ENCODE assay signal across 16 cellular contexts in the genomic region with DNA sequence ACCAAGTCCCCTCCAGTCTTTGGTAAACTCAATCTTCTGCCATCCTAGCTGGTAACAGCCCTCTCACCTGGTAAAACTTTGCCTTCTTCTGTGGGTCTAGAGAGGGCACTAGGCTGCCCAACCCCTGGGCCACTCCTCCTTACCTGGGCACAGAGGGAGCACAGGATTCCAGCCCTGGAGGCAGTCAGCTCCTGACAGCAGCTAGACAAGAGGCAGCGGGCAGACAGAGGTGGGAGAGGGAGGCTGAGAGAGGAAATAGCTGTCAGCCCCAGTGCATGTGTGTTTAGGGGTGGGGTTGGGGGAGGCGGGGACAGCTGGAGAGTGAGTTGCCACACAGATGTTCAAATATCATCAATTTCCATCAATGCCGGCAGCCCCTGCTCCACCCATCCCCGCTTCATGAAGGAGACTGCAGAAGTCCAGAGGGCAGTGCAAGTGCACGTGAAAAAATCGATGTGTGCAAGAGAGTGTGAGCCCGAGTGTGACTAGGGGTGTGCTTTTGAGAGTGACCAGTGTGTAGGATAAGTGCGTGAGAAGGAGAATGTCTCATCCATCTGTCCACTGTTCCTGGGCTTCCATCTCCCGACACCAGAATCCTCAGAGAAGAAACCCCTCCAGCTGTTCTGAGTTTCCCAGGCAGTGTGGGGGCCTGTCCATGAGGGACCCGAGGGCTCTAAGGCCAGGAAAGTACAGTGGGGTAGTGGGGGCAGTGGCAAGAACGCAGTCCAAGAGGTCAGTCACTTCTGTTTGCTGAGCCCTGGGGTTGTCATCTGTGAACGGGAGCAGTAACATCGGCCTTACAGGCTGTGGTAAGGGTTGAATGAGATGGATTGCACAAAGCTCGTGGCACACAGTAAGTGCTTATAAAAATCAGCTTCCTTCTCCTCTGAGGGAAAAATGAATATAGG. TPM values are rescaled to one million over a fixed set of nuclear protein-coding genes. Genes with fewer than 3 reads are reported as not detected.
DNase-seq lines count a peak whose midpoint lies in the region; TF ChIP-seq lines count a peak whose summit lies in the region.
"Had no signal": no experiment of that assay in that cellular context is flagged by ENCODE, and none has a peak within 500 bp of the region (broad histone marks: within the 10 kb centered on the region; RNA-seq: fewer than 3 reads in every experiment).

A gene (minus strand): TSS at position 225 of the 908 bp plus-strand sequence. CDS start 2,228 bp downstream, outside the sequence.

- H3K4me3 Mint-ChIP-seq in chondrocyte (ENCODE audit: unreplicated experiment) (no peak within 1 kb of the TSS), nephron (peak within 1 kb of the TSS in 2 of 3 experiments; percentile 16 to 40)
- H3K4me3 Mint-ChIP-seq: T-helper 1 cell treated with Interleukin-12 subunit alpha and Interleukin-12 subunit beta and Interleukin-4 antibody, amounts not matched to agents 30 μg/mL and 1 μg/mL, for 36 hours had no signal

- H3K4me3 ChIP-seq in BE2C (ENCODE audit: low read depth, low read length), result no peak within 1 kb of the TSS
- H3K4me3 ChIP-seq: breast epithelium, smooth muscle cell had no signal

- DNase-seq in COLO668 (lab: John Stamatoyannopoulos, UW; ENCODE audit: unreplicated experiment), result peak; percentile 25
- DNase-seq in KBM-7, result peak; percentile 51
- DNase-seq in chondrocyte (ENCODE audit: low spot score), result peak; percentile 44
- DNase-seq in stimulated activated naive CD4-positive, alpha-beta T cell (lab: John Stamatoyannopoulos, UW), result no peak
- no peak for DNase-seq in NCI-H2196 treated with DMSO at 0.1 percent for 48 hours (lab: John Stamatoyannopoulos, UW; ENCODE audit: unreplicated experiment)
- no peak for DNase-seq in BE2C
- DNase-seq: activated naive CD4-positive, alpha-beta T cell; NCI-H1092 treated with DMSO at 0.1 percent for 48 hours had no signal

- H3K36me3 ChIP-seq in BE2C, result no peaks in the 10 kb centered on the region; the same call in 1 of the 2 replicates
- H3K36me3 ChIP-seq: breast epithelium, neutrophil had no signal

- H3K27ac Mint-ChIP-seq in chondrocyte (ENCODE audit: unreplicated experiment), result no peak within 1 kb of the TSS
- peak within 1 kb of the TSS; percentile 62 to 78 (median 74) for H3K27ac Mint-ChIP-seq in nephron
- H3K27ac Mint-ChIP-seq: T-helper 1 cell treated with Interleukin-12 subunit alpha and Interleukin-12 subunit beta and Interleukin-4 antibody, amounts not matched to agents 30 μg/mL and 1 μg/mL, for 36 hours had no signal

- H3K4me1 ChIP-seq in BE2C, result no peaks in the 10 kb centered on the region
- H3K4me1 ChIP-seq: breast epithelium had no signal

- H3K4me1 Mint-ChIP-seq in chondrocyte (ENCODE audit: low read depth) (peaks cover 7% of the 10 kb centered on the region), nephron (peaks cover 25% of the 10 kb centered on the region)

- H3K9me3 ChIP-seq in BE2C, result no peaks in the 10 kb centered on the region
- H3K9me3 ChIP-seq: breast epithelium, Caco-2, neutrophil, Peyer's patch had no signal

- H3K36me3 Mint-ChIP-seq in chondrocyte (ENCODE audit: low read depth) (peaks cover 8% of the 10 kb centered on the region), nephron (ENCODE audit: low read depth) (peaks cover 6% of the 10 kb centered on the region)

- no peak for TF ChIP-seq CTCF in chondrocyte (IDR thresholded peaks at IDR 0.05)
- TF ChIP-seq CTCF in nephron (IDR thresholded peaks at IDR 0.05; ENCODE audit: unreplicated experiment in 3 of 3), result no peak
- TF ChIP-seq CTCF in BE2C (IDR thresholded peaks at IDR 0.05; ENCODE audit: low read depth, low read length), result no peak

- H3K27me3 Mint-ChIP-seq in chondrocyte (ENCODE audit: low read depth), result peaks cover 2% of the 10 kb centered on the region
- H3K27me3 Mint-ChIP-seq in nephron (ENCODE audit: low read depth), result no peaks in the 10 kb centered on the region

- no peaks in the 10 kb centered on the region for H3K27me3 ChIP-seq in BE2C
- H3K27me3 ChIP-seq: breast epithelium, Peyer's patch had no signal

- in situ Hi-C loops in KBM-7 (cut with MboI; ENCODE audit: low pct_unique_long_range_greater_than_20kb, low sequenced_read_pairs), result no loop called here

- no peaks in the 10 kb centered on the region for H3K9me3 Mint-ChIP-seq in chondrocyte (ENCODE audit: low read depth)
- no peaks in the 10 kb centered on the region for H3K9me3 Mint-ChIP-seq in nephron
- H3K9me3 Mint-ChIP-seq: T-helper 1 cell treated with Interleukin-12 subunit alpha and Interleukin-12 subunit beta and Interleukin-4 antibody, amounts not matched to agents 30 μg/mL and 1 μg/mL, for 36 hours had no signal

RNA-seq across cellular contexts. Expression of the gene that starts here (rescaled TPM):
- 0.12 TPM in 1 of 3 replicates, not detected in the others for total RNA-seq in chondrocyte
- 0.20 TPM for polyA plus RNA-seq in BE2C (2012; ENCODE audit: insufficient read depth, insufficient read length, low read depth)
- total RNA-seq: HT1080 had no signal

Comparison
In these comparisons a context has a peak if more than half of its experiments do, and no peak if none do; other contexts are left out.
1. Peak in DNase-seq in chondrocyte; RNA of the gene not detected or under 1 TPM.
2. DNase-seq: peak in COLO668 (single experiment) and KBM-7 (single experiment); none in stimulated activated naive CD4-positive, alpha-beta T cell (0 of 6), NCI-H2196 treated with DMSO at 0.1 percent for 48 hours (single experiment) and BE2C (single experiment).